22 cellular contexts compared by ENCODE assay signal in genomic region chr14:44586910-44587309, GRCh38.
DNase-seq lines count a peak whose midpoint lies in the region; TF ChIP-seq lines count a peak whose summit lies in the region.
"Had no signal": no experiment of that assay in that cellular context is flagged by ENCODE, and none has a peak within 500 bp of the region (broad histone marks: within the 10 kb centered on the region; RNA-seq: fewer than 3 reads in every experiment).

No MANE protein-coding gene starts in this region.

- in situ Hi-C loops in GM13976 (cut with MboI; ENCODE audit: low sequenced_read_pairs, unreplicated experiment): no loop called here

- TF ChIP-seq CTCF in GM13976 (IDR thresholded peaks at IDR 0.05; ENCODE audit: borderline replicate concordance, control extremely low read depth, extremely low read depth, insufficient read depth, missing control alignments): no peak

- peak; percentile 39 for DNase-seq in COLO668 (lab: John Stamatoyannopoulos, UW; ENCODE audit: unreplicated experiment)
- DNase-seq in NCI-H1105 treated with DMSO at 0.1 percent for 48 hours (lab: John Stamatoyannopoulos, UW): peak; percentile 100
- peak; percentile 82 to 98 for DNase-seq in NCI-H2081 (lab: John Stamatoyannopoulos, UW)
- peak; percentile 39 for DNase-seq in NCI-H510A (lab: John Stamatoyannopoulos, UW)
- no peak for DNase-seq in C1 segment of cervical spinal cord (lab: John Stamatoyannopoulos, UW)
- no peak for DNase-seq in GM13976 (ENCODE audit: low spot score)
- no peak for DNase-seq in nucleus accumbens (lab: John Stamatoyannopoulos, UW)
- no peak for DNase-seq in amygdala (lab: John Stamatoyannopoulos, UW)
- DNase-seq: 8988T; activated CD4-positive, alpha-beta T cell treated with anti-CD3 and anti-CD28 coated beads for 1 hour; activated CD8-positive, alpha-beta memory T cell treated with anti-CD3 and anti-CD28 coated beads, Interleukin-2, amount 50 U/mL, for 48 hours; activated CD8-positive, alpha-beta T cell treated with anti-CD3 and anti-CD28 coated beads for 36 hours; activated naive CD4-positive, alpha-beta T cell treated with Interleukin-2 at 50 U/mL for 16 hours; CD4-positive, CD25-positive, alpha-beta regulatory T cell; left ventricle myocardium superior; MG63; NCI-H187; NCI-H526; retina; SIG-M5; stimulated activated naive CD4-positive, alpha-beta T cell; upper lobe of left lung had no signal

Comparison
In these comparisons a context has a peak if more than half of its experiments do, and no peak if none do; other contexts are left out.
1. DNase-seq: peak in COLO668 (single experiment), NCI-H1105 treated with DMSO at 0.1 percent for 48 hours (single experiment), NCI-H2081 (2 of 2) and NCI-H510A (single experiment); none in C1 segment of cervical spinal cord (0 of 14), GM13976 (single experiment), nucleus accumbens (0 of 56) and amygdala (0 of 56).